ENCODE assay signal across 8 cellular contexts in the genomic region with DNA sequence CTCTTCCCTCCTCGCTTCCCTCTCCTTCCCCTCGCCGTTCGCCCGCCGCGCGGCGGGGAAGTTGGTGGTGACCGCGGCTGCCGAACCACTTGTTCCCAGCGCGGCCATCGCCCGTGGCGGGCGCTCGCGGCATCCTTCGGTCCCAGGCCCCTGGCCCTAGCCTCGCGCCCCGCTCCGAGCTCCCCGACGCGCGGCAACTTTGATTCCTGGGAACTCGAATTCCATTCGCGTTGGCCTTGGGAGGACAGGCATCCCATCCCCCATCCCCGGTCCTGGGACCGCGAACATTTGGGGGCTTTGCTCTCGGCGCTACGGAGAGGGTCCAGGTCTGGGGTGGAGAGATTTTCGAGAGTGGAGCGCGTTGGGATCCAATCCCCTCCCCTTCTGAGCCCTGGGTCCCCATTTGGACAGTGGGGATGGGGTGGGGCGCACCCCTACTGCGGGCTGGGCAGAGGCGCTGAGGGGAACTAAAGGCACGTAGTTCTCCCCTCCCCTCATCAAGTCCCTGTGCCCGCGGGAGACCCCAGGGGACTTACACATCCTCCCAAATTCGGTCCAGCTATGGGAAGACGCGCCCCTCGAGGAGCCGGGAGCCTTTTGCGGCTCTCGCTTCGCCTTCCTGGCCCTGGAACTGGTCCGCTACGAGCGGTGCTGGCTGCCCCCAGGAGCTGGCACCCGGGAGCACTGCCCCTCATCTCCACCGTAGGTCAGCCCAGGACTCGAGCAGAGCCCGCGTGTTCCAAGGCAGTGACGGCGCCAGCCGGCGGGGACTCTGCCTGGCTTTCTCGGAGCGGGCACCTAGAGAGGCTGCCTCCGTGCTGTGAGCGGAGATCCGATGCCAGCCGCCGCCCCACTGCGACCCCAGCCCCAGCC. TPM values are rescaled to one million over a fixed set of nuclear protein-coding genes. Genes with fewer than 3 reads are reported as not detected.
A peak's percentile ranks its signal among the peaks of the same experiment; 100 is the strongest.
DNase-seq lines count a peak whose midpoint lies in the region; ATAC-seq and TF ChIP-seq lines count a peak whose summit lies in the region.

No MANE protein-coding gene starts in this region.

- POLR2A ChIA-PET in HEK293T (lab: Yijun Ruan, JAX), result no interaction called here

- no peak for ATAC-seq in effector memory CD8-positive, alpha-beta T cell (replicated peaks)
- ATAC-seq in HG02623 (IDR thresholded peaks at IDR 0.05; ENCODE audit: unreplicated experiment) (no peak), GM18861 (IDR thresholded peaks at IDR 0.05; ENCODE audit: unreplicated experiment) (no peak)

- no peaks in the 10 kb centered on the region for H3K36me3 ChIP-seq in ACC112 (ENCODE audit: insufficient read depth, low read length)

- peaks cover 0 to 10% of the 10 kb centered on the region in 2 donors for H3K4me1 Mint-ChIP-seq in effector memory CD8-positive, alpha-beta T cell (ENCODE audit: low read depth in 2 of 2)
- peaks cover 4% of the 10 kb centered on the region for H3K4me1 Mint-ChIP-seq in neural crest cell

- no peak overlapping the region for H3K27ac Mint-ChIP-seq in effector memory CD8-positive, alpha-beta T cell
- no peak overlapping the region for H3K27ac Mint-ChIP-seq in neural crest cell (ENCODE audit: unreplicated experiment)

- peak; percentile 22 for DNase-seq in HEK293T (ENCODE audit: extremely low spot score)
- no peak for DNase-seq in effector memory CD8-positive, alpha-beta T cell
- DNase-seq in neural crest cell (ENCODE audit: low read depth, low spot score), result no peak
- no peak for DNase-seq in SKM-1 treated with dmso at 0.1 percent for 144 hours (lab: John Stamatoyannopoulos, UW; ENCODE audit: unreplicated experiment)
- no peak for DNase-seq in NCI-H128 (lab: John Stamatoyannopoulos, UW; ENCODE audit: unreplicated experiment)

- H3K27me3 ChIP-seq in ACC112 (ENCODE audit: insufficient read depth, low read length), result peaks cover 84% of the 10 kb centered on the region

- no peaks in the 10 kb centered on the region for H3K79me2 ChIP-seq in ACC112 (ENCODE audit: control insufficient read depth, insufficient read depth, low read length, unreplicated experiment)

- peak overlapping the region; percentile 44 to 74 for H3K4me3 Mint-ChIP-seq in effector memory CD8-positive, alpha-beta T cell
- peak overlapping the region; percentile 63 for H3K4me3 Mint-ChIP-seq in neural crest cell

- H3K36me3 Mint-ChIP-seq in effector memory CD8-positive, alpha-beta T cell (ENCODE audit: insufficient read depth), result no peaks in the 10 kb centered on the region
- no peaks in the 10 kb centered on the region for H3K36me3 Mint-ChIP-seq in neural crest cell (ENCODE audit: low read depth)

- CTCF ChIA-PET in HEK293T (lab: Yijun Ruan, JAX), result interaction anchor here (0.5 to 1.0 kb wide), 3 partner anchors 173 to 341 kb away, joined by 3 to 6 read pairs (median 3); no protein-coding TSS in a partner anchor

- no peaks in the 10 kb centered on the region for H3K4me1 ChIP-seq in ACC112 (ENCODE audit: control insufficient read depth, insufficient read depth, low read length, unreplicated experiment)

- peak overlapping the region; percentile 68 for H3K4me3 ChIP-seq in ACC112 (ENCODE audit: low read depth, low read length)

- peaks cover 56 to 78% of the 10 kb centered on the region in 2 donors for H3K27me3 Mint-ChIP-seq in effector memory CD8-positive, alpha-beta T cell
- peaks cover 80% of the 10 kb centered on the region for H3K27me3 Mint-ChIP-seq in neural crest cell (ENCODE audit: low read depth)

- no peaks in the 10 kb centered on the region for H3K9me3 Mint-ChIP-seq in effector memory CD8-positive, alpha-beta T cell
- H3K9me3 Mint-ChIP-seq in neural crest cell, result no peaks in the 10 kb centered on the region

- no peak overlapping the region for H3K27ac ChIP-seq in ACC112 (ENCODE audit: low read depth, low read length)

- no peak for TF ChIP-seq CTCF in neural crest cell (conservative IDR thresholded peaks at IDR 0.05)

- H2AFZ ChIP-seq in ACC112 (ENCODE audit: low read length, unreplicated experiment), result peak overlapping the region; percentile 10

TF ChIP-seq in HEK293T, 16 proteins besides CTCF, POLR2A, EP300 and RAD21:
- TF ChIP-seq HDGF (IDR thresholded peaks at IDR 0.05; ENCODE audit: borderline replicate concordance), result no peak
- no peak for TF ChIP-seq SUZ12 (IDR thresholded peaks at IDR 0.05)
- no peak for TF ChIP-seq FOXA1 (IDR thresholded peaks at IDR 0.05)
- no peak for TF ChIP-seq SP1 (IDR thresholded peaks at IDR 0.05)
- peak; percentile 61; the same call in 1 of the 2 replicates for TF ChIP-seq L3MBTL2 (conservative IDR thresholded peaks at IDR 0.05)
- no peak for TF ChIP-seq CTBP1 (IDR thresholded peaks at IDR 0.05; ENCODE audit: borderline replicate concordance)

RNA-seq across cellular contexts. Expression of a gene that starts 0.9 kb away (rescaled TPM):
- 2.0 and 2.6 TPM in 2 replicates for total RNA-seq in neural crest cell
